8 cellular contexts compared by ENCODE assay signal in genomic region chr4:149897784-149898183, GRCh38.
DNase-seq lines count a peak whose midpoint lies in the region; ATAC-seq, FAIRE-seq and TF ChIP-seq lines count a peak whose summit lies in the region.

No MANE protein-coding gene starts in this region.

- DNase-seq in GM12892 (ENCODE audit: insufficient read length) (no peak), NCI-H526 (lab: John Stamatoyannopoulos, UW) (peak; percentile 32 to 51), fibroblast of mammary gland (ENCODE audit: low read depth) (peak; percentile 41), NCI-H1436 (lab: John Stamatoyannopoulos, UW) (no peak)
- DNase-seq in stimulated activated CD4-positive, alpha-beta T cell treated with anti-CD3 and anti-CD28 coated beads, Interleukin-4, amount 100 ng/mL, for 4 hours = no peak
- no peak for DNase-seq in activated naive CD4-positive, alpha-beta T cell treated with anti-CD3 and anti-CD28 coated beads, Interleukin-2, amount 50 U/mL, for 16 hours

- no peak for ATAC-seq in HG02571 (IDR thresholded peaks at IDR 0.05; ENCODE audit: unreplicated experiment)

- FAIRE-seq in GM12892 (lab: Jason Lieb, UNC) = peak; percentile 60

- no peak overlapping the region for H3K4me3 ChIP-seq in fibroblast of mammary gland (ENCODE audit: control insufficient read depth, low read depth, low read length)

- H3K27ac ChIP-seq in 22Rv1 = no peak overlapping the region

- no peak for TF ChIP-seq POLR2A in GM12892 (IDR thresholded peaks at IDR 0.05; ENCODE audit: low read depth, low read length)

- TF ChIP-seq CTCF in 22Rv1 (IDR thresholded peaks at IDR 0.05) = peak; percentile 67
- TF ChIP-seq CTCF in fibroblast of mammary gland (conservative IDR thresholded peaks at IDR 0.05; ENCODE audit: control insufficient read depth, insufficient read depth, low read depth, low read length) = peak; percentile 60

Comparison
In these comparisons a context has a peak if more than half of its experiments do, and no peak if none do; other contexts are left out.
1. DNase-seq: peak in NCI-H526 (2 of 2) and fibroblast of mammary gland (single experiment); none in GM12892 (single experiment), stimulated activated CD4-positive, alpha-beta T cell treated with anti-CD3 and anti-CD28 coated beads, Interleukin-4, amount 100 ng/mL, for 4 hours (0 of 2), activated naive CD4-positive, alpha-beta T cell treated with anti-CD3 and anti-CD28 coated beads, Interleukin-2, amount 50 U/mL, for 16 hours (single experiment) and NCI-H1436 (single experiment).